13 cellular contexts compared by ENCODE assay signal in the genomic region with DNA sequence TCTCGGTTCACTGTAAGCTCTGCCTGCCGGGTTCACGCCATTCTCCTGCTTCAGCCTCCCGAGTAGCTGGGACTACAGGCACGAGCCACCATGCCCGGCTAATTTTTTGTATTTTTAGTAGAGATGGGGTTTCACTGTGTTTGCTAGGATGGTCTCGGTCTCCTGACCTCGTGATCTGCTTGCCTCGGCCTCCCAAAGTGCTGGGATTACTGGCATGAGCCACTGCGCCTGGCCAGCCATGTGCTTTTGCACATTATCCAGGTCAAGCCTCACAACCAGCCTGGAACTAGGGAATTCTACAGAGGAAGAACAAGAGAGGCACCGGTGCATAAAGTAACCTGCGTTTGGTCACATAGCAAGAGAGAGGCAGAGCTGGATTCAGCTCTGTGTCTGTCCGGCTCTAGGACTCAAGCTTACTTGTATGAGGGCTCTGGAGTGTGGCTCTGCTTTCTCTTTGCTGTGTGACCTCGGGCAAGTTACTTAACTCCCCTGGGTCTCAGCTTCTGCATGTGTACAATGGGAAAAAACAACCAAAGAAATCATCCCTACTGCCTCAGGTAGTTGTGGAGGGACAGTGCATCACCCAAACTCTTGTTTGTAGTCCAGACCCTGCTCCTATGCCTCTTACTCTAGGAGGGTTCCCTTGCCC. TPM values are rescaled to one million over a fixed set of nuclear protein-coding genes. Genes with fewer than 3 reads are reported as not detected.
"Had no signal": no experiment of that assay in that cellular context is flagged by ENCODE, and none has a peak within 500 bp of the region (broad histone marks: within the 10 kb centered on the region; RNA-seq: fewer than 3 reads in every experiment).

No MANE protein-coding gene starts in this region.

- DNase-seq: activated B cell treated with CpG ODN at 0.5 μM for 24 hours; activated CD4-positive, alpha-beta T cell treated with anti-CD3 and anti-CD28 coated beads, Interleukin-2, amount 10 ng/mL, durations not matched to agents 24 days and 14 days; activated CD8-positive, alpha-beta T cell treated with anti-CD3 and anti-CD28 coated beads, Interleukin-2, amount 10 ng/mL, durations not matched to agents 7 days and 5 days; activated gamma-delta T cell; activated T-cell treated with anti-CD3 and anti-CD28 coated beads, Interleukin-2, amount 50 U/mL, for 48 hours; cerebellar nuclear complex; cortex of kidney; kidney glomerular epithelial cell; retina; stimulated activated naive CD8-positive, alpha-beta T cell treated with anti-CD3 and anti-CD28 coated beads, Interleukin-15, Interleukin-2, amounts not matched to agents 100 U/mL and 50 U/mL, for 24 hours; trophoblast cell had no signal

RNA-seq across cellular contexts. Expression of gene FGF18, which starts 6.3 kb away (rescaled TPM):
- total RNA-seq: activated B cell treated with CpG ODN at 0.5 μM for 24 hours; activated CD8-positive, alpha-beta T cell treated with anti-CD3 and anti-CD28 coated beads, Interleukin-2, amount 10 ng/mL, durations not matched to agents 7 days and 5 days; bronchial epithelial cell; SK-MEL-5 had no signal
